ENCODE assay signal across 12 cellular contexts in the genomic region with DNA sequence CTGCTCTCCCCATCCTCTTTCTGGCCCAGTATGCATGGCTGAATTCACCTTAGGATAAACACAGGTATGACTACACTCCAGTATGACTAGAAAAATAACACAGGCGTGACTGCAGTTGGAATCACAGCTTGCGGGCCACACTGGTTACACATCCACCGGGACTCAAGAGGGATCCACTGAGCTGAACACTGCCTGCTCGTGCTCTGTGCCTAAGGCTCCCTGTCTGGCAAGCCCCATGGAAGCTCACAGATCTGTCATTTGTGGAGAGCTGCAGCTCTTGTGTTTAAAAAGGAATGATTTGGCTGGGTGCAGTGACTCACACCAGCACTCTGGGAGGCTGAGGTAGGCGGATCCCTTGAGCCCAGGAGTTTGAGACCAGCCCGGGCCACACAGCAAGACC. TPM values are rescaled to one million over a fixed set of nuclear protein-coding genes. Genes with fewer than 3 reads are reported as not detected.
DNase-seq lines count a peak whose midpoint lies in the region; ATAC-seq and TF ChIP-seq lines count a peak whose summit lies in the region.
"Had no signal": no experiment of that assay in that cellular context is flagged by ENCODE, and none has a peak within 500 bp of the region (broad histone marks: within the 10 kb centered on the region; RNA-seq: fewer than 3 reads in every experiment).

No MANE protein-coding gene starts in this region.

- no peak overlapping the region for H2BK12ac ChIP-seq in H9 (ENCODE audit: insufficient read length, low read depth, low read length)

- H3K27ac ChIP-seq in H9 (ENCODE audit: insufficient read length, low read depth, low read length): no peak overlapping the region
- H3K27ac ChIP-seq: pancreas had no signal

- no peak overlapping the region for H2BK15ac ChIP-seq in H9 (ENCODE audit: low read depth, low read length)

- no peak overlapping the region for H3K4ac ChIP-seq in H9 (ENCODE audit: low read depth, low read length)

- no peak overlapping the region for H3K23ac ChIP-seq in H9 (ENCODE audit: insufficient read length, low read depth, low read length)

- no peak overlapping the region for H3T11ph ChIP-seq in H9 (ENCODE audit: low read length)

- no peaks in the 10 kb centered on the region for H3K27me3 Mint-ChIP-seq in H9 (ENCODE audit: low read depth)
- H3K27me3 Mint-ChIP-seq in activated T-cell treated with anti-CD3 and anti-CD28 coated beads, Interleukin-2, amount 50 U/mL, for 24 hours: no peaks in the 10 kb centered on the region

- H3K4me1 ChIP-seq in H9 (ENCODE audit: insufficient read depth, low read length): peaks cover 8% of the 10 kb centered on the region; the same call in 1 of the 2 replicates

- no peak overlapping the region for H2BK120ac ChIP-seq in H9 (ENCODE audit: low read depth, low read length, poor library complexity, severe bottlenecking)

- H3K9me3 ChIP-seq in H9 (ENCODE audit: control insufficient read depth, low read depth, low read length): no peaks in the 10 kb centered on the region
- H3K9me3 ChIP-seq: pancreas had no signal

- ATAC-seq in HG03571 (IDR thresholded peaks at IDR 0.05; ENCODE audit: unreplicated experiment): no peak

- H4K91ac ChIP-seq in H9 (ENCODE audit: insufficient read length, low read depth, low read length): no peak overlapping the region

- peaks cover 10% of the 10 kb centered on the region for H3K79me1 ChIP-seq in H9 (ENCODE audit: insufficient read depth, low read depth, low read length, poor library complexity, severe bottlenecking)

- no peaks in the 10 kb centered on the region for H3K23me2 ChIP-seq in H9 (ENCODE audit: insufficient read length, low read depth, low read length, poor library complexity, severe bottlenecking)

- no CpG with 5 or more reads among the region's 6 CpGs for WGBS in H9 (ENCODE audit: extremely low coverage, insufficient read length, low lambda C conversion rate)

- H3K18ac ChIP-seq in H9 (ENCODE audit: insufficient read length, low read depth, low read length): no peak overlapping the region

- peaks cover 8 to 12% (median 9%) of the 10 kb centered on the region in 3 experiments; a peak in 6 of 7 replicates for H3K36me3 Mint-ChIP-seq in H9 (ENCODE audit: insufficient read depth in 1 of 3, low read depth in 3 of 3)
- peaks cover 45% of the 10 kb centered on the region for H3K36me3 Mint-ChIP-seq in activated T-cell treated with anti-CD3 and anti-CD28 coated beads, Interleukin-2, amount 50 U/mL, for 24 hours (ENCODE audit: low read depth)

- no peak overlapping the region for H2AK5ac ChIP-seq in H9 (ENCODE audit: insufficient read length, low read length)

- H3K14ac ChIP-seq in H9 (ENCODE audit: insufficient read depth, low read length): no peak overlapping the region

- no peak overlapping the region for H2BK20ac ChIP-seq in H9 (ENCODE audit: low read depth, low read length, poor library complexity, severe bottlenecking)

- TF ChIP-seq CTCF in AG09309 (IDR thresholded peaks at IDR 0.05; ENCODE audit: control insufficient read depth, insufficient read depth, low read depth, low read length, missing control alignments) (peak; percentile 13), H9 (conservative IDR thresholded peaks at IDR 0.05) (no peak)

- H4K8ac ChIP-seq in H9 (replicated peaks; ENCODE audit: insufficient read length, low read depth, low read length): no peak overlapping the region

- peak overlapping the region in 2 of 3 experiments; percentile 29 to 38; a peak in 2 of 7 replicates for H3K27ac Mint-ChIP-seq in H9
- H3K27ac Mint-ChIP-seq in activated T-cell treated with anti-CD3 and anti-CD28 coated beads, Interleukin-2, amount 50 U/mL, for 24 hours: no peak overlapping the region

- DNase-seq in AG09309 (ENCODE audit: low read depth): no peak
- no peak for DNase-seq in H9
- DNase-seq in astrocyte of the hippocampus (ENCODE audit: low read depth, low spot score): peak; percentile 77
- DNase-seq in islet precursor cell: peak; percentile 82
- no peak for DNase-seq in stimulated activated naive CD4-positive, alpha-beta T cell treated with Interleukin-2 at 50 U/mL for 16 hours (lab: John Stamatoyannopoulos, UW)
- no peak for DNase-seq in activated T-cell treated with anti-CD3 and anti-CD28 coated beads, Interleukin-2, amount 50 U/mL, for 24 hours
- DNase-seq in NCI-H2196 (lab: John Stamatoyannopoulos, UW; ENCODE audit: unreplicated experiment): no peak
- DNase-seq: activated CD4-positive, alpha-beta T cell treated with anti-CD3 and anti-CD28 coated beads for 1 hour; aorta; NK-92 treated with Interleukin-12 subunit alpha and Interleukin-12 subunit beta, amount 100 ng/mL, for 24 hours had no signal

- no peak overlapping the region for H2AFZ ChIP-seq in H9 (ENCODE audit: low read length)

- no peaks in the 10 kb centered on the region for H3K27me3 ChIP-seq in H9 (ENCODE audit: insufficient read depth, low read length)
- H3K27me3 ChIP-seq: pancreas had no signal

- H3K9ac ChIP-seq in H9 (ENCODE audit: extremely low read depth, insufficient read length, low read length): no peak overlapping the region

- no peak overlapping the region for H3K4me3 Mint-ChIP-seq in H9
- H3K4me3 Mint-ChIP-seq in activated T-cell treated with anti-CD3 and anti-CD28 coated beads, Interleukin-2, amount 50 U/mL, for 24 hours: no peak overlapping the region

- no peak overlapping the region for H3K4me3 ChIP-seq in AG09309 (ENCODE audit: control insufficient read depth, low read depth, low read length)
- H3K4me3 ChIP-seq: pancreas had no signal

- no peak overlapping the region for H4K5ac ChIP-seq in H9 (ENCODE audit: insufficient read length, low read depth, low read length)

- H3K4me2 ChIP-seq in H9 (ENCODE audit: insufficient read depth, insufficient read length, low read length): no peak overlapping the region

- H3K56ac ChIP-seq in H9 (ENCODE audit: insufficient read length, low read depth, low read length): no peak overlapping the region

- peaks cover 19% of the 10 kb centered on the region; the same call in 1 of the 2 replicates for H3K79me2 ChIP-seq in H9 (ENCODE audit: insufficient read depth, low read length)

- no peaks in the 10 kb centered on the region for H3K9me3 Mint-ChIP-seq in H9
- H3K9me3 Mint-ChIP-seq in activated T-cell treated with anti-CD3 and anti-CD28 coated beads, Interleukin-2, amount 50 U/mL, for 24 hours: peaks cover 2% of the 10 kb centered on the region

- no peak overlapping the region for H2BK5ac ChIP-seq in H9 (ENCODE audit: insufficient read length, low read length)

- peaks cover 41 to 45% of the 10 kb centered on the region in 2 experiments for H3K4me1 Mint-ChIP-seq in H9
- H3K4me1 Mint-ChIP-seq in activated T-cell treated with anti-CD3 and anti-CD28 coated beads, Interleukin-2, amount 50 U/mL, for 24 hours (ENCODE audit: low read depth): peaks cover 79% of the 10 kb centered on the region

- peaks cover under 1% of the 10 kb centered on the region for H4K20me1 ChIP-seq in H9 (ENCODE audit: control insufficient read depth, insufficient read depth, insufficient read length)

RNA-seq across cellular contexts. Expression of gene VOPP1, which starts 26.8 kb away (rescaled TPM):
- 55.7 and 56.8 TPM in 2 replicates for total RNA-seq in H9 (2021)

Comparison
In these comparisons a context has a peak if more than half of its experiments do, and no peak if none do; other contexts are left out.
1. DNase-seq: peak in astrocyte of the hippocampus (single experiment) and islet precursor cell (single experiment); none in AG09309 (single experiment), H9 (single experiment), stimulated activated naive CD4-positive, alpha-beta T cell treated with Interleukin-2 at 50 U/mL for 16 hours (single experiment), activated T-cell treated with anti-CD3 and anti-CD28 coated beads, Interleukin-2, amount 50 U/mL, for 24 hours (single experiment) and NCI-H2196 (single experiment).